ENCODE assay signal across 15 cellular contexts in the genomic region with DNA sequence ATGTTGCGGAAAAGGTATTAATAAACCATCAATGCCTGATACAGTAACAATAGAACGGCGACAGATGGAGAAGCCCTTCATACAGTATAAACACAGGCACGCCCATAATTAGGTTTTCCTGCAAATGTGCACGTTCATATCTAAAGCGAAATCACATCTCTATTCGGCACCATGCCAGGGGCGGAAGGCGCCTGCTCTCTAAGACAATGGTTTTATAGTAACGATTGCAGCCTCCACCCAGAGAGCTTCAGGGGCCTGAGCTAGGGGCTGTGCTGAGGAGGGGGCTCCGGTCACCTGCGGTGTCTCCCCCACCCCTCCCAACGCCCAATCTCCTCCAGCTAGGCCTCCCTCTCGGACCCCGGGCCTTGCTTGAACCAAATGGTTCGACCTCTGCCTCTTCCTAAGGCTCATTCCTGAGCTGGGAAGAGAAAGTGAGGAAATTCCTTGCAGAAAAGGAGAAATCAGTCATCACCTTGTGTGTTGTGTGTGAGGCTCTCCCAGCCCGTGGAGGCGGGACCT. TPM values are rescaled to one million over a fixed set of nuclear protein-coding genes. Genes with fewer than 3 reads are reported as not detected.
DNase-seq lines count a peak whose midpoint lies in the region; ATAC-seq and TF ChIP-seq lines count a peak whose summit lies in the region.
"Had no signal": no experiment of that assay in that cellular context is flagged by ENCODE, and none has a peak within 500 bp of the region (broad histone marks: within the 10 kb centered on the region; RNA-seq: fewer than 3 reads in every experiment).

No MANE protein-coding gene starts in this region.

- H3K27me3 ChIP-seq in heart right ventricle (peaks cover 0 to 28% (median 16%) of the 10 kb centered on the region in 7 donors), WERI-Rb-1 (ENCODE audit: insufficient read depth, low read depth, severe bottlenecking) (peaks cover 93% of the 10 kb centered on the region)

- peaks cover 0 to 28% (median 15%) of the 10 kb centered on the region in 9 donors for H3K4me1 ChIP-seq in heart right ventricle

- ATAC-seq in heart right ventricle, result peak; percentile 43 to 91 (median 84)
- no peak for ATAC-seq in GM19023 (IDR thresholded peaks at IDR 0.05; ENCODE audit: unreplicated experiment)
- no peak for ATAC-seq in HG03159 (IDR thresholded peaks at IDR 0.05; ENCODE audit: unreplicated experiment)
- ATAC-seq: activated CD8-positive, alpha-beta memory T cell treated with anti-CD3 and anti-CD28 coated beads, Interleukin-2, amount 10 ng/mL, durations not matched to agents 7 days and 5 days; stimulated activated naive B cell treated with anti-CD40 and anti-IgM and Interleukin-4, amounts not matched to agents 10 μg/mL and 1 μg/mL and 100 μg/mL, for 72 hours had no signal

- 51 to 62% methylated on average over 18 of the region's 18 CpGs for WGBS in heart right ventricle, 2 donors

- no peaks in the 10 kb centered on the region for H3K9me3 ChIP-seq in heart right ventricle
- H3K9me3 ChIP-seq in WERI-Rb-1 (ENCODE audit: severe bottlenecking), result no peaks in the 10 kb centered on the region
- H3K9me3 ChIP-seq: esophagus muscularis mucosa had no signal

- H3K4me3 ChIP-seq in heart right ventricle (peak overlapping the region in 3 of 10 donors; percentile 8 to 20 (median 13)), WERI-Rb-1 (ENCODE audit: low read depth, low read length) (no peak overlapping the region)
- H3K4me3 ChIP-seq: esophagus muscularis mucosa had no signal

- TF ChIP-seq CTCF in heart right ventricle (IDR thresholded peaks at IDR 0.05) (no peak), WERI-Rb-1 (IDR thresholded peaks at IDR 0.05; ENCODE audit: low read depth, low read length) (no peak)

- no peaks in the 10 kb centered on the region for H3K36me3 ChIP-seq in heart right ventricle
- H3K36me3 ChIP-seq in WERI-Rb-1, result no peaks in the 10 kb centered on the region
- H3K36me3 ChIP-seq: esophagus muscularis mucosa had no signal

- peak overlapping the region in 7 of 10 donors; percentile 51 to 75 (median 62) for H3K27ac ChIP-seq in heart right ventricle
- H3K27ac ChIP-seq in WERI-Rb-1, result no peak overlapping the region
- H3K27ac ChIP-seq: esophagus muscularis mucosa had no signal

- DNase-seq in COLO668 (lab: John Stamatoyannopoulos, UW; ENCODE audit: unreplicated experiment), result peak; percentile 58
- DNase-seq in NCI-H1436 treated with DMSO at 0.1 percent for 48 hours (lab: John Stamatoyannopoulos, UW), result peak; percentile 92
- DNase-seq in NCI-H748 (lab: John Stamatoyannopoulos, UW; ENCODE audit: unreplicated experiment), result peak; percentile 100
- peak; percentile 47 to 81 for DNase-seq in heart right ventricle
- no peak for DNase-seq in stimulated activated CD4-positive, alpha-beta T cell treated with anti-CD3 and anti-CD28 coated beads, Interleukin-4, amount 100 ng/mL, for 1 hour
- DNase-seq in WERI-Rb-1, result no peak
- DNase-seq: activated CD8-positive, alpha-beta memory T cell treated with anti-CD3 and anti-CD28 coated beads, Interleukin-2, amount 10 ng/mL, durations not matched to agents 7 days and 5 days; activated naive CD8-positive, alpha-beta T cell treated with anti-CD3 and anti-CD28 coated beads, Interleukin-2, amount 10 ng/mL, durations not matched to agents 7 days and 5 days; cerebellar nuclear complex; EL; NCI-H1930; stimulated activated naive B cell treated with anti-CD40 and anti-IgM and Interleukin-4, amounts not matched to agents 10 μg/mL and 1 μg/mL and 100 μg/mL, for 72 hours had no signal

- intact Hi-C loops in heart right ventricle (cut with DNase I), result no loop called here

RNA-seq across cellular contexts. Expression of a gene that starts 9.6 kb away (rescaled TPM):
- total RNA-seq in heart right ventricle, result not detected
- not detected for polyA plus RNA-seq in heart right ventricle
- total RNA-seq: activated CD8-positive, alpha-beta memory T cell treated with anti-CD3 and anti-CD28 coated beads, Interleukin-2, amount 10 ng/mL, durations not matched to agents 7 days and 5 days; activated naive CD8-positive, alpha-beta T cell treated with anti-CD3 and anti-CD28 coated beads, Interleukin-2, amount 10 ng/mL, durations not matched to agents 7 days and 5 days; esophagus muscularis mucosa had no signal

RNA-seq across cellular contexts. Expression of a gene that starts 17.2 kb away (rescaled TPM):
- not detected for total RNA-seq in heart right ventricle
- not detected for polyA plus RNA-seq in heart right ventricle
- total RNA-seq: activated CD8-positive, alpha-beta memory T cell treated with anti-CD3 and anti-CD28 coated beads, Interleukin-2, amount 10 ng/mL, durations not matched to agents 7 days and 5 days; activated naive CD8-positive, alpha-beta T cell treated with anti-CD3 and anti-CD28 coated beads, Interleukin-2, amount 10 ng/mL, durations not matched to agents 7 days and 5 days; esophagus muscularis mucosa had no signal

RNA-seq across cellular contexts. Expression of a gene that starts 30.9 kb away (rescaled TPM):
- total RNA-seq in heart right ventricle, result not detected
- not detected for polyA plus RNA-seq in heart right ventricle
- total RNA-seq: activated CD8-positive, alpha-beta memory T cell treated with anti-CD3 and anti-CD28 coated beads, Interleukin-2, amount 10 ng/mL, durations not matched to agents 7 days and 5 days; activated naive CD8-positive, alpha-beta T cell treated with anti-CD3 and anti-CD28 coated beads, Interleukin-2, amount 10 ng/mL, durations not matched to agents 7 days and 5 days; esophagus muscularis mucosa had no signal

RNA-seq across cellular contexts. Expression of a gene that starts 41.1 kb away (rescaled TPM):
- not detected for total RNA-seq in heart right ventricle
- polyA plus RNA-seq in heart right ventricle, result under 1 TPM in 1 of 2 donors, not detected in 1; 0.04 TPM
- total RNA-seq: activated CD8-positive, alpha-beta memory T cell treated with anti-CD3 and anti-CD28 coated beads, Interleukin-2, amount 10 ng/mL, durations not matched to agents 7 days and 5 days; activated naive CD8-positive, alpha-beta T cell treated with anti-CD3 and anti-CD28 coated beads, Interleukin-2, amount 10 ng/mL, durations not matched to agents 7 days and 5 days; esophagus muscularis mucosa had no signal

RNA-seq across cellular contexts. Expression of a gene that starts 54.1 kb away (rescaled TPM):
- total RNA-seq in heart right ventricle, result not detected
- polyA plus RNA-seq in heart right ventricle, result not detected
- total RNA-seq: activated CD8-positive, alpha-beta memory T cell treated with anti-CD3 and anti-CD28 coated beads, Interleukin-2, amount 10 ng/mL, durations not matched to agents 7 days and 5 days; activated naive CD8-positive, alpha-beta T cell treated with anti-CD3 and anti-CD28 coated beads, Interleukin-2, amount 10 ng/mL, durations not matched to agents 7 days and 5 days; esophagus muscularis mucosa had no signal

Comparison
In these comparisons a context has a peak if more than half of its experiments do, and no peak if none do; other contexts are left out.
1. DNase-seq: peak in COLO668 (single experiment), NCI-H1436 treated with DMSO at 0.1 percent for 48 hours (single experiment), NCI-H748 (single experiment) and heart right ventricle (2 of 2); none in stimulated activated CD4-positive, alpha-beta T cell treated with anti-CD3 and anti-CD28 coated beads, Interleukin-4, amount 100 ng/mL, for 1 hour (single experiment) and WERI-Rb-1 (single experiment).
2. ATAC-seq: peak in heart right ventricle (8 of 8); none in GM19023 (single experiment) and HG03159 (single experiment).